11 cellular contexts compared by ENCODE assay signal in the genomic region with DNA sequence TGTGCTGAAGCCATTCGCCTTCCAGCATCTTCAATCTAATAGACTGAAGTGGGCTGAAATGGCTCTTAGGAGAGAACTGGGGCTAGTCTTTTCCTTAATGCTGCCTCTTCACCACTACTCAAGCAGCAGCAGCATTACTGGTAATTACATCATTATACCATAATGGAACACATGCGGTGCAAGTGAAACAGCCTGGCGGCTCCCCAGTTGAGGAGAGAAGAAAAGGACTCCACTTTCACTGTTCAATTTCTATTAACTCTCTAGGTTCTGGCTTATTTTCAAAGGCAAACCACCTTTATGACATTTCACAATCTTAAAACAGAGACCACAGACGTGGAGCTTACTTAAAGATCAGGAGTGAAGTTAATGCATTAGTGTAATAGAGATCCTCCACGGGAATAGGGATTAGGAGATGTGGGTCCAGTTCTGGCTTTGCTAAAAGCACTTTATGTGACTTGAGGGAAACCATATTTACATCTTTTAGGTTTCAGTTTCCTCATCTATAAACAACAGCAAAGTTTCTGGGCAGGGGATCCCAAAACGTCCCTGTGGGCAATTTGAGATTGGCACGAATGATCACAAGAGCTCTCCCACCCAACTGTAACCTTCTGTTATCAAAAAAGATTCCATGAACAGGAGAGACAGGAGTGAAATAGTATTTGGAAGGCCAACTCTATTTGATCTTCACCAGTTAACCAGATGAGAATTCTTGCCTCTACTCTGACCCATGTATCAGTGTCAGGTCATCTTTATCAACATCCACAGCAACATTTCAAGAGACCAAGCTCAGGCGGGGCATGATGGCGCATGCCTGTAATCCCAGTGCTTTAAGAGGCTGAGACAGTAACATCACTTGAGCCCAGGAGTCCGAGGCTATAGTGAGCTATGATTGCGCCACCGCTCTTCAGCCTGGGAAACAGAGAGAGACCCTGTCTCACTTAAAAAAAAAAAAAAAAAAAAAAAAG.
DNase-seq lines count a peak whose midpoint lies in the region; ATAC-seq, FAIRE-seq and TF ChIP-seq lines count a peak whose summit lies in the region.
"Had no signal": no experiment of that assay in that cellular context is flagged by ENCODE, and none has a peak within 500 bp of the region (broad histone marks: within the 10 kb centered on the region; RNA-seq: fewer than 3 reads in every experiment).

No MANE protein-coding gene starts in this region.

- H3K9me1 ChIP-seq in K562 (ENCODE audit: control insufficient read depth, insufficient read depth, low read length), result no peaks in the 10 kb centered on the region

- CTCF ChIA-PET in K562 (lab: Yijun Ruan, JAX; ENCODE audit: low intra/inter-chr PET ratio), result no interaction called here

- H3K9ac ChIP-seq in K562 (ENCODE audit: insufficient read depth in 1 of 2, low read depth in 2 of 2, low read length in 2 of 2), result peak overlapping the region in 1 of 2 experiments; percentile 50; a peak in 2 of 4 replicates

- peak in 1 of 2 experiments; percentile 48; a peak in 3 of 4 replicates for TF ChIP-seq RAD21 in K562 (CRISPR knock-in tag; conservative IDR thresholded peaks at IDR 0.05 in 1 of 2, IDR thresholded peaks at IDR 0.05 in 1 of 2)

- H3K36me3 Mint-ChIP-seq in activated naive CD8-positive, alpha-beta T cell treated with anti-CD3 and anti-CD28 coated beads for 36 hours, result peaks cover 5% of the 10 kb centered on the region

- peak; percentile 81 for ATAC-seq in K562

- FAIRE-seq in K562 (lab: Jason Lieb, UNC), result peak; percentile 29
- FAIRE-seq: A204.1, TTC549 had no signal

- H3K4me3 Mint-ChIP-seq in activated naive CD8-positive, alpha-beta T cell treated with anti-CD3 and anti-CD28 coated beads for 36 hours, result no peak overlapping the region
- H3K4me3 Mint-ChIP-seq: central memory CD8-positive, alpha-beta T cell had no signal

- POLR2A ChIA-PET in K562 (lab: Yijun Ruan, JAX), result interaction anchor here (0.6 to 3.2 kb wide), 10 partner anchors 9 to 118 kb away, joined by 3 to 13 read pairs (median 5); a partner anchor contains a TSS

- no peaks in the 10 kb centered on the region for H4K20me1 ChIP-seq in K562 (replicated peaks; ENCODE audit: control insufficient read depth, insufficient read depth, low read length)

- H3K27me3 ChIP-seq in K562 (ENCODE audit: control insufficient read depth in 2 of 2, insufficient read depth in 2 of 2, low read length in 2 of 2) (no peaks in the 10 kb centered on the region), spleen (replicated peaks in 1 of 7) (no peaks in the 10 kb centered on the region)

- TF ChIP-seq EP300 in K562 (IDR thresholded peaks at IDR 0.05; ENCODE audit: low read length), result peak; percentile 74

- H3K4me1 ChIP-seq in K562 (replicated peaks in 1 of 2; ENCODE audit: control insufficient read depth in 2 of 2, insufficient read depth in 2 of 2, low read length in 2 of 2) (peaks cover 13 to 48% of the 10 kb centered on the region in 2 experiments; a peak in 4 of 5 replicates), spleen (peaks cover 19 to 59% (median 46%) of the 10 kb centered on the region in 6 donors)

- no peaks in the 10 kb centered on the region for H3K36me3 ChIP-seq in K562 (ENCODE audit: control insufficient read depth, insufficient read depth, low read length)
- H3K36me3 ChIP-seq in spleen, result no peaks in the 10 kb centered on the region

- WGBS in K562 (ENCODE audit: insufficient coverage, low coverage, missing lambda C conversion rate), result 19% methylated on average over 11 of the region's 12 CpGs
- WGBS in spleen, 5 donors, result 63 to 80% (median 74%) methylated on average over 12 of the region's 12 CpGs

- H3K27ac ChIP-seq in K562 (ENCODE audit: extremely low read depth, low read depth, low read length) (peak overlapping the region; percentile 66), spleen (peak overlapping the region in 5 of 8 donors; percentile 4 to 25 (median 18))

- H3K4me1 Mint-ChIP-seq in activated naive CD8-positive, alpha-beta T cell treated with anti-CD3 and anti-CD28 coated beads for 36 hours, result peaks cover 7% of the 10 kb centered on the region

- no peak overlapping the region for H3K27ac Mint-ChIP-seq in activated naive CD8-positive, alpha-beta T cell treated with anti-CD3 and anti-CD28 coated beads for 36 hours

- peaks cover 81% of the 10 kb centered on the region for H3K79me2 ChIP-seq in K562 (ENCODE audit: control insufficient read depth, insufficient read depth, low read length)

- peaks cover 14% of the 10 kb centered on the region for H3K27me3 Mint-ChIP-seq in activated naive CD8-positive, alpha-beta T cell treated with anti-CD3 and anti-CD28 coated beads for 36 hours
- H3K27me3 Mint-ChIP-seq: central memory CD8-positive, alpha-beta T cell had no signal

- no TSS peak for BruUV-seq in K562 (replicated peaks; lab: Mats Ljungman, UMichigan)

- intact Hi-C loops in K562 (cut with micrococcal nuclease), result loop anchor here (1.0 to 2.0 kb wide), 2 partner anchors 65 to 126 kb away; no protein-coding TSS in a partner anchor
- intact Hi-C loops in spleen (cut with DNase I; ENCODE audit: low total_unique reads), result no loop called here

- in situ Hi-C loops in K562 (cut with MboI), result no loop called here

- no peaks in the 10 kb centered on the region for H3K9me3 ChIP-seq in K562 (replicated peaks; ENCODE audit: control insufficient read depth, insufficient read depth, low read depth, low read length)
- no peaks in the 10 kb centered on the region for H3K9me3 ChIP-seq in spleen

- no peak for TF ChIP-seq POLR2A in K562 (conservative IDR thresholded peaks at IDR 0.05)
- TF ChIP-seq POLR2A in spleen (IDR thresholded peaks at IDR 0.05), result no peak

- TF ChIP-seq CTCF in K562 (IDR thresholded peaks at IDR 0.05 in 2 of 3, conservative IDR thresholded peaks at IDR 0.05 in 1 of 3; ENCODE audit: insufficient read depth in 2 of 3, low read depth in 1 of 3, low read length in 3 of 3), result no peak
- no peak for TF ChIP-seq CTCF in spleen (IDR thresholded peaks at IDR 0.05 in 8 of 11, conservative IDR thresholded peaks at IDR 0.05 in 3 of 11)

- H2AFZ ChIP-seq in K562 (ENCODE audit: low read depth, low read length), result peak overlapping the region; percentile 62

- H3K4me3 ChIP-seq in K562, result no peak overlapping the region
- H3K4me3 ChIP-seq in spleen, result no peak overlapping the region

- DNase-seq in NCI-H2171 treated with DMSO at 0.1 percent for 48 hours (lab: John Stamatoyannopoulos, UW), result peak; percentile 36
- DNase-seq in NCI-H2171 (lab: John Stamatoyannopoulos, UW), result no peak
- peak; percentile 97 for DNase-seq in NCI-H187 treated with DMSO at 0.1 percent for 48 hours (lab: John Stamatoyannopoulos, UW)
- DNase-seq in K562 (ENCODE audit: extremely low read depth in 1 of 4, low spot score in 3 of 4), result peak in 1 of 4 experiments; percentile 63
- DNase-seq in spleen, result no peak
- DNase-seq in HuH-7 (ENCODE audit: low spot score), result no peak
- DNase-seq in activated naive CD8-positive, alpha-beta T cell treated with anti-CD3 and anti-CD28 coated beads for 36 hours, result no peak
- no peak for DNase-seq in NCI-H2196 treated with DMSO at 0.1 percent for 48 hours (lab: John Stamatoyannopoulos, UW; ENCODE audit: unreplicated experiment)

- peak overlapping the region; percentile 57 for H3K4me2 ChIP-seq in K562 (ENCODE audit: insufficient read depth, low read length)

- peaks cover 5% of the 10 kb centered on the region for H3K9me3 Mint-ChIP-seq in activated naive CD8-positive, alpha-beta T cell treated with anti-CD3 and anti-CD28 coated beads for 36 hours
- H3K9me3 Mint-ChIP-seq: central memory CD8-positive, alpha-beta T cell had no signal

TF ChIP-seq in K562, 482 proteins besides CTCF, POLR2A, EP300 and RAD21 (continues in another document):
- TF ChIP-seq, protein P1, sequence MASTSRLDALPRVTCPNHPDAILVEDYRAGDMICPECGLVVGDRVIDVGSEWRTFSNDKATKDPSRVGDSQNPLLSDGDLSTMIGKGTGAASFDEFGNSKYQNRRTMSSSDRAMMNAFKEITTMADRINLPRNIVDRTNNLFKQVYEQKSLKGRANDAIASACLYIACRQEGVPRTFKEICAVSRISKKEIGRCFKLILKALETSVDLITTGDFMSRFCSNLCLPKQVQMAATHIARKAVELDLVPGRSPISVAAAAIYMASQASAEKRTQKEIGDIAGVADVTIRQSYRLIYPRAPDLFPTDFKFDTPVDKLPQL (IDR thresholded peaks at IDR 0.05; ENCODE audit: extremely low read depth, insufficient read length), result no peak
- TF ChIP-seq ZNF696 (CRISPR knock-in tag; conservative IDR thresholded peaks at IDR 0.05) (no peak), ZNF232 (CRISPR knock-in tag; IDR thresholded peaks at IDR 0.05) (no peak), SRSF9 (IDR thresholded peaks at IDR 0.05; ENCODE audit: borderline replicate concordance, low read depth, low read length) (no peak), MTA2 (IDR thresholded peaks at IDR 0.05; ENCODE audit: low read depth) (no peak), SAFB2 (IDR thresholded peaks at IDR 0.05; ENCODE audit: borderline replicate concordance, low read depth, low read length, severe bottlenecking) (no peak), ZNF785 (CRISPR knock-in tag; IDR thresholded peaks at IDR 0.05) (no peak)
- TF ChIP-seq, protein P2, sequence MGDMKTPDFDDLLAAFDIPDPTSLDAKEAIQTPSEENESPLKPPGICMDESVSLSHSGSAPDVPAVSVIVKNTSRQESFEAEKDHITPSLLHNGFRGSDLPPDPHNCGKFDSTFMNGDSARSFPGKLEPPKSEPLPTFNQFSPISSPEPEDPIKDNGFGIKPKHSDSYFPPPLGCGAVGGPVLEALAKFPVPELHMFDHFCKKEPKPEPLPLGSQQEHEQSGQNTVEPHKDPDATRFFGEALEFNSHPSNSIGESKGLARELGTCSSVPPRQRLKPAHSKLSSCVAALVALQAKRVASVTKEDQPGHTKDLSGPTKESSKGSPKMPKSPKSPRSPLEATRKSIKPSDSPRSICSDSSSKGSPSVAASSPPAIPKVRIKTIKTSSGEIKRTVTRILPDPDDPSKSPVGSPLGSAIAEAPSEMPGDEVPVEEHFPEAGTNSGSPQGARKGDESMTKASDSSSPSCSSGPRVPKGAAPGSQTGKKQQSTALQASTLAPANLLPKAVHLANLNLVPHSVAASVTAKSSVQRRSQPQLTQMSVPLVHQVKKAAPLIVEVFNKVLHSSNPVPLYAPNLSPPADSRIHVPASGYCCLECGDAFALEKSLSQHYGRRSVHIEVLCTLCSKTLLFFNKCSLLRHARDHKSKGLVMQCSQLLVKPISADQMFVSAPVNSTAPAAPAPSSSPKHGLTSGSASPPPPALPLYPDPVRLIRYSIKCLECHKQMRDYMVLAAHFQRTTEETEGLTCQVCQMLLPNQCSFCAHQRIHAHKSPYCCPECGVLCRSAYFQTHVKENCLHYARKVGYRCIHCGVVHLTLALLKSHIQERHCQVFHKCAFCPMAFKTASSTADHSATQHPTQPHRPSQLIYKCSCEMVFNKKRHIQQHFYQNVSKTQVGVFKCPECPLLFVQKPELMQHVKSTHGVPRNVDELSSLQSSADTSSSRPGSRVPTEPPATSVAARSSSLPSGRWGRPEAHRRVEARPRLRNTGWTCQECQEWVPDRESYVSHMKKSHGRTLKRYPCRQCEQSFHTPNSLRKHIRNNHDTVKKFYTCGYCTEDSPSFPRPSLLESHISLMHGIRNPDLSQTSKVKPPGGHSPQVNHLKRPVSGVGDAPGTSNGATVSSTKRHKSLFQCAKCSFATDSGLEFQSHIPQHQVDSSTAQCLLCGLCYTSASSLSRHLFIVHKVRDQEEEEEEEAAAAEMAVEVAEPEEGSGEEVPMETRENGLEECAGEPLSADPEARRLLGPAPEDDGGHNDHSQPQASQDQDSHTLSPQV (IDR thresholded peaks at IDR 0.05), result peak; percentile 83

Comparison
In these comparisons a context has a peak if more than half of its experiments do, and no peak if none do; other contexts are left out.
1. DNase-seq: peak in NCI-H2171 treated with DMSO at 0.1 percent for 48 hours (single experiment) and NCI-H187 treated with DMSO at 0.1 percent for 48 hours (single experiment); none in NCI-H2171 (single experiment), spleen (single experiment), HuH-7 (single experiment), activated naive CD8-positive, alpha-beta T cell treated with anti-CD3 and anti-CD28 coated beads for 36 hours (single experiment) and NCI-H2196 treated with DMSO at 0.1 percent for 48 hours (single experiment).